Comparison of ENCODE assay signal across 1 cellular context in the genomic region with DNA sequence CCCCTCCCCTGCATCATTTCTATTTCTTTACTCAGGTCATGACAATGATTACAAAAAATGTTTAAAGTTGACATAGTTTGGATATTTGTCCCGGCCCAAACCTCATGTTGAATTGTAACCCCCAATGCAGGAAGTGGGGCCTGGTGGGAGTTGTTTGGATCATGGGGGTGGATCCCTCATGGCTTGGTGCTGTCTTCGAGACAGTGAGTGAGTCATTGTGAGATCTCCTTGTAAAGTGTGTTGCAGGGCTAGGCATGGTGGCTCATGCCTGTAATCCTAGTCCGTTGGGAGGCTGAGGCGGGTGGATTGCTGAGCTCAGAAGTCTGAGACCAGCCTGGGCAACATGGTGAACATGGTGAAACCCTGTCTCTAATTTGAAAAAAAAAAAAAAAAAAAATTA.
TF ChIP-seq lines count a peak whose summit lies in the region.

No MANE protein-coding gene starts in this region.

TF ChIP-seq in GM23338, 12 proteins besides CTCF, POLR2A, EP300 and RAD21 (continued from another document):
- TF ChIP-seq JUNB (IDR thresholded peaks at IDR 0.05; ENCODE audit: unreplicated experiment) = no peak
- TF ChIP-seq STAT1 (IDR thresholded peaks at IDR 0.05; ENCODE audit: unreplicated experiment) = no peak
- TF ChIP-seq, protein P1, sequence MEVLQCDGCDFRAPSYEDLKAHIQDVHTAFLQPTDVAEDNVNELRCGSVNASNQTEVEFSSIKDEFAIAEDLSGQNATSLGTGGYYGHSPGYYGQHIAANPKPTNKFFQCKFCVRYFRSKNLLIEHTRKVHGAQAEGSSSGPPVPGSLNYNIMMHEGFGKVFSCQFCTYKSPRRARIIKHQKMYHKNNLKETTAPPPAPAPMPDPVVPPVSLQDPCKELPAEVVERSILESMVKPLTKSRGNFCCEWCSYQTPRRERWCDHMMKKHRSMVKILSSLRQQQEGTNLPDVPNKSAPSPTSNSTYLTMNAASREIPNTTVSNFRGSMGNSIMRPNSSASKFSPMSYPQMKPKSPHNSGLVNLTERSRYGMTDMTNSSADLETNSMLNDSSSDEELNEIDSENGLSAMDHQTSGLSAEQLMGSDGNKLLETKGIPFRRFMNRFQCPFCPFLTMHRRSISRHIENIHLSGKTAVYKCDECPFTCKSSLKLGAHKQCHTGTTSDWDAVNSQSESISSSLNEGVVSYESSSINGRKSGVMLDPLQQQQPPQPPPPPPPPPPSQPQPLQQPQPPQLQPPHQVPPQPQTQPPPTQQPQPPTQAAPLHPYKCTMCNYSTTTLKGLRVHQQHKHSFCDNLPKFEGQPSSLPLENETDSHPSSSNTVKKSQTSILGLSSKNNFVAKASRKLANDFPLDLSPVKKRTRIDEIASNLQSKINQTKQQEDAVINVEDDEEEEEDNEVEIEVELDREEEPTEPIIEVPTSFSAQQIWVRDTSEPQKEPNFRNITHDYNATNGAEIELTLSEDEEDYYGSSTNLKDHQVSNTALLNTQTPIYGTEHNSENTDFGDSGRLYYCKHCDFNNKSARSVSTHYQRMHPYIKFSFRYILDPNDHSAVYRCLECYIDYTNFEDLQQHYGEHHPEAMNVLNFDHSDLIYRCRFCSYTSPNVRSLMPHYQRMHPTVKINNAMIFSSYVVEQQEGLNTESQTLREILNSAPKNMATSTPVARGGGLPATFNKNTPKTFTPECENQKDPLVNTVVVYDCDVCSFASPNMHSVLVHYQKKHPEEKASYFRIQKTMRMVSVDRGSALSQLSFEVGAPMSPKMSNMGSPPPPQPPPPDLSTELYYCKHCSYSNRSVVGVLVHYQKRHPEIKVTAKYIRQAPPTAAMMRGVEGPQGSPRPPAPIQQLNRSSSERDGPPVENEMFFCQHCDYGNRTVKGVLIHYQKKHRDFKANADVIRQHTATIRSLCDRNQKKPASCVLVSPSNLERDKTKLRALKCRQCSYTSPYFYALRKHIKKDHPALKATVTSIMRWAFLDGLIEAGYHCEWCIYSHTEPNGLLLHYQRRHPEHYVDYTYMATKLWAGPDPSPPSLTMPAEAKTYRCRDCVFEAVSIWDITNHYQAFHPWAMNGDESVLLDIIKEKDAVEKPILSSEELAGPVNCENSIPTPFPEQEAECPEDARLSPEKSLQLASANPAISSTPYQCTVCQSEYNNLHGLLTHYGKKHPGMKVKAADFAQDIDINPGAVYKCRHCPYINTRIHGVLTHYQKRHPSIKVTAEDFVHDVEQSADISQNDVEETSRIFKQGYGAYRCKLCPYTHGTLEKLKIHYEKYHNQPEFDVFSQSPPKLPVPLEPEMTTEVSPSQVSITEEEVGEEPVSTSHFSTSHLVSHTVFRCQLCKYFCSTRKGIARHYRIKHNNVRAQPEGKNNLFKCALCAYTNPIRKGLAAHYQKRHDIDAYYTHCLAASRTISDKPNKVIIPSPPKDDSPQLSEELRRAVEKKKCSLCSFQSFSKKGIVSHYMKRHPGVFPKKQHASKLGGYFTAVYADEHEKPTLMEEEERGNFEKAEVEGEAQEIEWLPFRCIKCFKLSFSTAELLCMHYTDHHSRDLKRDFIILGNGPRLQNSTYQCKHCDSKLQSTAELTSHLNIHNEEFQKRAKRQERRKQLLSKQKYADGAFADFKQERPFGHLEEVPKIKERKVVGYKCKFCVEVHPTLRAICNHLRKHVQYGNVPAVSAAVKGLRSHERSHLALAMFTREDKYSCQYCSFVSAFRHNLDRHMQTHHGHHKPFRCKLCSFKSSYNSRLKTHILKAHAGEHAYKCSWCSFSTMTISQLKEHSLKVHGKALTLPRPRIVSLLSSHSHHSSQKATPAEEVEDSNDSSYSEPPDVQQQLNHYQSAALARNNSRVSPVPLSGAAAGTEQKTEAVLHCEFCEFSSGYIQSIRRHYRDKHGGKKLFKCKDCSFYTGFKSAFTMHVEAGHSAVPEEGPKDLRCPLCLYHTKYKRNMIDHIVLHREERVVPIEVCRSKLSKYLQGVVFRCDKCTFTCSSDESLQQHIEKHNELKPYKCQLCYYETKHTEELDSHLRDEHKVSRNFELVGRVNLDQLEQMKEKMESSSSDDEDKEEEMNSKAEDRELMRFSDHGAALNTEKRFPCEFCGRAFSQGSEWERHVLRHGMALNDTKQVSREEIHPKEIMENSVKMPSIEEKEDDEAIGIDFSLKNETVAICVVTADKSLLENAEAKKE (CRISPR knock-in tag; IDR thresholded peaks at IDR 0.05) = no peak
